ENCODE assay signal across 8 cellular contexts in genomic region chr12:56078931-56079728, GRCh38. TPM values are rescaled to one million over a fixed set of nuclear protein-coding genes. Genes with fewer than 3 reads are reported as not detected.
DNase-seq lines count a peak whose midpoint lies in the region; TF ChIP-seq lines count a peak whose summit lies in the region.

No MANE protein-coding gene starts in this region.

- H3K27me3 Mint-ChIP-seq in activated T-helper 1 cell treated with anti-CD3 and anti-CD28 coated beads, Interleukin-12 subunit alpha, Interleukin-12 subunit beta, Interleukin-2, Interleukin-4 antibody, amounts not matched to agents 30 ng/mL and 10 ng/mL and 1 ng/mL, durations not matched to agents 14 hours and 24 hours and 36 hours (ENCODE audit: insufficient read depth): peaks cover 25% of the 10 kb centered on the region

- peaks cover 13% of the 10 kb centered on the region for H3K4me1 Mint-ChIP-seq in activated T-helper 1 cell treated with anti-CD3 and anti-CD28 coated beads, Interleukin-12 subunit alpha, Interleukin-12 subunit beta, Interleukin-2, Interleukin-4 antibody, amounts not matched to agents 30 ng/mL and 10 ng/mL and 1 ng/mL, durations not matched to agents 14 hours and 24 hours and 36 hours (ENCODE audit: low read depth)

- peaks cover 4 to 60% (median 6%) of the 10 kb centered on the region in 3 donors for H3K4me1 ChIP-seq in esophagus squamous epithelium
- H3K4me1 ChIP-seq in mucosa of stomach (ENCODE audit: control insufficient read depth, insufficient read depth, low read length): peaks cover 25% of the 10 kb centered on the region

- H3K4me3 Mint-ChIP-seq in activated T-helper 1 cell treated with anti-CD3 and anti-CD28 coated beads, Interleukin-12 subunit alpha, Interleukin-12 subunit beta, Interleukin-2, Interleukin-4 antibody, amounts not matched to agents 30 ng/mL and 10 ng/mL and 1 ng/mL, durations not matched to agents 14 hours and 24 hours and 36 hours: peak overlapping the region; percentile 80

- DNase-seq in NCI-H2081 (lab: John Stamatoyannopoulos, UW) (peak; percentile 40 to 53), NCI-H2081 treated with DMSO at 0.1 percent for 48 hours (lab: John Stamatoyannopoulos, UW) (no peak), HK-2 (ENCODE audit: unreplicated experiment) (peak; percentile 90), OCI-M1 (lab: John Stamatoyannopoulos, UW) (peak; percentile 92), esophagus squamous epithelium (lab: John Stamatoyannopoulos, UW) (no peak)
- DNase-seq in activated T-helper 1 cell treated with anti-CD3 and anti-CD28 coated beads, Interleukin-12 subunit alpha, Interleukin-12 subunit beta, Interleukin-2, Interleukin-4 antibody, amounts not matched to agents 30 ng/mL and 10 ng/mL and 1 ng/mL, durations not matched to agents 14 hours and 24 hours and 36 hours (ENCODE audit: low spot score): peak; percentile 25
- DNase-seq in stimulated activated naive CD4-positive, alpha-beta T cell treated with Interleukin-2 at 50 U/mL for 16 hours (lab: John Stamatoyannopoulos, UW): peak; percentile 46

- WGBS in esophagus squamous epithelium, 2 donors: 1 to 7% methylated on average over 27 to 39 of the region's 50 CpGs

- H3K27ac ChIP-seq in esophagus squamous epithelium: peak overlapping the region; percentile 90 to 99 (median 94)

- no peaks in the 10 kb centered on the region for H3K9me3 Mint-ChIP-seq in activated T-helper 1 cell treated with anti-CD3 and anti-CD28 coated beads, Interleukin-12 subunit alpha, Interleukin-12 subunit beta, Interleukin-2, Interleukin-4 antibody, amounts not matched to agents 30 ng/mL and 10 ng/mL and 1 ng/mL, durations not matched to agents 14 hours and 24 hours and 36 hours

- H3K4me3 ChIP-seq in esophagus squamous epithelium (peak overlapping the region; percentile 67 to 82 (median 78)), mucosa of stomach (ENCODE audit: low read length) (peak overlapping the region; percentile 95)

- peak; percentile 18 to 94 (median 82) for TF ChIP-seq CTCF in esophagus squamous epithelium (IDR thresholded peaks at IDR 0.05)

- peak overlapping the region; percentile 44 for H3K27ac Mint-ChIP-seq in activated T-helper 1 cell treated with anti-CD3 and anti-CD28 coated beads, Interleukin-12 subunit alpha, Interleukin-12 subunit beta, Interleukin-2, Interleukin-4 antibody, amounts not matched to agents 30 ng/mL and 10 ng/mL and 1 ng/mL, durations not matched to agents 14 hours and 24 hours and 36 hours

- no peaks in the 10 kb centered on the region for H3K36me3 Mint-ChIP-seq in activated T-helper 1 cell treated with anti-CD3 and anti-CD28 coated beads, Interleukin-12 subunit alpha, Interleukin-12 subunit beta, Interleukin-2, Interleukin-4 antibody, amounts not matched to agents 30 ng/mL and 10 ng/mL and 1 ng/mL, durations not matched to agents 14 hours and 24 hours and 36 hours (ENCODE audit: low read depth)

- H3K9ac ChIP-seq in mucosa of stomach (ENCODE audit: low read length): peak overlapping the region; percentile 96

- H3K27me3 ChIP-seq in esophagus squamous epithelium: peaks cover 0 to 12% (median 0%) of the 10 kb centered on the region in 4 donors
- H3K27me3 ChIP-seq in mucosa of stomach (ENCODE audit: control insufficient read depth, insufficient read depth, low read length): peaks cover 4% of the 10 kb centered on the region

- H3K36me3 ChIP-seq in esophagus squamous epithelium (peaks cover 0 to 22% (median 0%) of the 10 kb centered on the region in 3 donors), mucosa of stomach (ENCODE audit: control insufficient read depth, insufficient read depth, low read length) (peaks cover 13% of the 10 kb centered on the region)

- intact Hi-C loops in activated T-helper 1 cell treated with anti-CD3 and anti-CD28 coated beads, Interleukin-12 subunit alpha, Interleukin-12 subunit beta, Interleukin-2, Interleukin-4 antibody, amounts not matched to agents 30 ng/mL and 10 ng/mL and 1 ng/mL, durations not matched to agents 14 hours and 24 hours and 36 hours (cut with micrococcal nuclease): loop anchor here (1.0 kb wide), 2 partner anchors 25 to 32 kb away; partner anchors contain the start of gene PA2G4
- intact Hi-C loops in esophagus squamous epithelium (cut with DNase I): no loop called here

- TF ChIP-seq POLR2A in esophagus squamous epithelium (IDR thresholded peaks at IDR 0.05): peak in 1 of 4 donors; percentile 14

- H3K9me3 ChIP-seq in esophagus squamous epithelium (no peaks in the 10 kb centered on the region), mucosa of stomach (ENCODE audit: control insufficient read depth, low read length) (no peaks in the 10 kb centered on the region)

RNA-seq across cellular contexts. Expression of gene ERBB3, which starts 0.8 kb away (rescaled TPM):
- total RNA-seq in activated T-helper 1 cell treated with anti-CD3 and anti-CD28 coated beads, Interleukin-12 subunit alpha, Interleukin-12 subunit beta, Interleukin-2, Interleukin-4 antibody, amounts not matched to agents 30 ng/mL and 10 ng/mL and 1 ng/mL, durations not matched to agents 14 hours and 24 hours and 36 hours: 0.51 and 0.65 TPM in 2 replicates
- 100 to 1,000 TPM in 1 of 4 donors, 10 to 100 TPM in 3; 36.0 to 125 (median 82.8) TPM for total RNA-seq in esophagus squamous epithelium

RNA-seq across cellular contexts. Expression of gene PA2G4, which starts 25.2 kb away (rescaled TPM):
- total RNA-seq in activated T-helper 1 cell treated with anti-CD3 and anti-CD28 coated beads, Interleukin-12 subunit alpha, Interleukin-12 subunit beta, Interleukin-2, Interleukin-4 antibody, amounts not matched to agents 30 ng/mL and 10 ng/mL and 1 ng/mL, durations not matched to agents 14 hours and 24 hours and 36 hours: 404 and 419 TPM in 2 replicates
- 100 to 1,000 TPM in 3 of 4 donors, 10 to 100 TPM in 1; 89.3 to 206 (median 176) TPM for total RNA-seq in esophagus squamous epithelium

RNA-seq across cellular contexts. Expression of gene RPL41, which starts 37.3 kb away (rescaled TPM):
- 3,669 and 3,676 TPM in 2 replicates for total RNA-seq in activated T-helper 1 cell treated with anti-CD3 and anti-CD28 coated beads, Interleukin-12 subunit alpha, Interleukin-12 subunit beta, Interleukin-2, Interleukin-4 antibody, amounts not matched to agents 30 ng/mL and 10 ng/mL and 1 ng/mL, durations not matched to agents 14 hours and 24 hours and 36 hours
- 1,000 to 10,000 TPM in 3 of 4 donors, 100 to 1,000 TPM in 1; 966 to 4,641 (median 3,066) TPM for total RNA-seq in esophagus squamous epithelium

RNA-seq across cellular contexts. Expression of gene RPS26, which starts 37.4 kb away (rescaled TPM):
- 35.4 and 38.2 TPM in 2 replicates for total RNA-seq in activated T-helper 1 cell treated with anti-CD3 and anti-CD28 coated beads, Interleukin-12 subunit alpha, Interleukin-12 subunit beta, Interleukin-2, Interleukin-4 antibody, amounts not matched to agents 30 ng/mL and 10 ng/mL and 1 ng/mL, durations not matched to agents 14 hours and 24 hours and 36 hours
- total RNA-seq in esophagus squamous epithelium: 1,000 to 10,000 TPM in 2 of 4 donors, 100 to 1,000 TPM in 2; 381 to 1,639 (median 1,040) TPM

RNA-seq across cellular contexts. Expression of gene ZC3H10, which starts 38.9 kb away (rescaled TPM):
- 13.5 and 13.7 TPM in 2 replicates for total RNA-seq in activated T-helper 1 cell treated with anti-CD3 and anti-CD28 coated beads, Interleukin-12 subunit alpha, Interleukin-12 subunit beta, Interleukin-2, Interleukin-4 antibody, amounts not matched to agents 30 ng/mL and 10 ng/mL and 1 ng/mL, durations not matched to agents 14 hours and 24 hours and 36 hours
- total RNA-seq in esophagus squamous epithelium: 1 to 10 TPM; 1.5 to 3.8 (median 2.3) TPM

Comparison
In these comparisons a context has a peak if more than half of its experiments do, and no peak if none do; other contexts are left out.
1. DNase-seq: peak in NCI-H2081 (2 of 2), HK-2 (single experiment), OCI-M1 (single experiment), activated T-helper 1 cell treated with anti-CD3 and anti-CD28 coated beads, Interleukin-12 subunit alpha, Interleukin-12 subunit beta, Interleukin-2, Interleukin-4 antibody, amounts not matched to agents 30 ng/mL and 10 ng/mL and 1 ng/mL, durations not matched to agents 14 hours and 24 hours and 36 hours (single experiment) and stimulated activated naive CD4-positive, alpha-beta T cell treated with Interleukin-2 at 50 U/mL for 16 hours (single experiment); none in NCI-H2081 treated with DMSO at 0.1 percent for 48 hours (single experiment) and esophagus squamous epithelium (single experiment).
2. RNA of gene ERBB3, which starts 0.8 kb away (total RNA-seq): 36.0 to 125 TPM in esophagus squamous epithelium; 0.51 to 0.65 TPM in activated T-helper 1 cell treated with anti-CD3 and anti-CD28 coated beads, Interleukin-12 subunit alpha, Interleukin-12 subunit beta, Interleukin-2, Interleukin-4 antibody, amounts not matched to agents 30 ng/mL and 10 ng/mL and 1 ng/mL, durations not matched to agents 14 hours and 24 hours and 36 hours; every median in the first group is over 10 times any median in the second.